9 cellular contexts compared by ENCODE assay signal in the genomic region with DNA sequence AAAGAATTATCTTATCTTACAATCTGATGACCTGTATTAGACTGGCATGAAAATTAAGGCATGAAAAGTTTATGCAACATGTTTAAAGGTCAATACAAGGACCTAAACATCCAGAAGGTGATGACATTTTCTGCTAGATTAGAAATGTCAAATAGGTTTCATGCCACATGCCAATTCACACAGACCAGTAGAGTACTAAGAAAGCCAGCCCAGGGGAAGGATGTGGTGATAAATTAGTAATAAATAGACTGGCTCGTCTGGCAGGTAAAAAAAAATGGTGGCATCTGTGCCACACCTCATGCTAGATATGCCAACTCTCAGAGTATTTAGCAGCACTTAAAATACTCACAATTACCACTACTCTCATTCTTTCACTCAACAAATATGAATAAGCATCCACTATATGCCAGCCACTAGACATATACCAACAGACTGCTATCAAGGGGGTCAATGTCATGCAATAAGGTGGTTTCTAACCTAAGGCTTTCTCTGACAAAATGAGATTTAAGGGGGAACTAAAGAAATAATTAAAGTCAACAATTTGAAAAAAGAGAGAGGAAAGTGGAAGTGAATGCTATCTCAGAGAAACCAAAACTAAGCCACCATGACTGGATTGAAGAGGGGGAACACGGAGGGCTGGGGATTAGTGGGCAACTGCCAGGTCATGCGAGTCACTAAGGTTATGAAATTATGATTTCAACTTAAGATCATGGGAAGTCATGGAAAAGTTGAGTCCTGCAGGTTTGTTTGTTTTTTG.
DNase-seq lines count a peak whose midpoint lies in the region; ATAC-seq and TF ChIP-seq lines count a peak whose summit lies in the region.
"Had no signal": no experiment of that assay in that cellular context is flagged by ENCODE, and none has a peak within 500 bp of the region (broad histone marks: within the 10 kb centered on the region; RNA-seq: fewer than 3 reads in every experiment).

No MANE protein-coding gene starts in this region.

- H3K79me2 ChIP-seq in GM23248 (ENCODE audit: insufficient read depth), result peaks cover 6% of the 10 kb centered on the region; the same call in 1 of the 2 replicates

- no peaks in the 10 kb centered on the region for H3K27me3 ChIP-seq in GM23248 (replicated peaks; ENCODE audit: insufficient read depth)
- H3K27me3 ChIP-seq in layer of hippocampus (ENCODE audit: control insufficient read depth, insufficient read depth, low read length), result no peaks in the 10 kb centered on the region
- no peaks in the 10 kb centered on the region for H3K27me3 ChIP-seq in neuronal stem cell (ENCODE audit: control insufficient read depth in 3 of 3, insufficient read depth in 3 of 3, low read depth in 1 of 3, low read length in 3 of 3)

- H3K79me1 ChIP-seq in neuronal stem cell (ENCODE audit: low read depth, low read length), result peaks cover 4% of the 10 kb centered on the region

- H3K18ac ChIP-seq in neuronal stem cell (ENCODE audit: low read length), result no peak overlapping the region

- H3K9me3 ChIP-seq in GM23248 (ENCODE audit: low read depth), result no peaks in the 10 kb centered on the region
- peaks cover 0 to 2% of the 10 kb centered on the region in 2 donors for H3K9me3 ChIP-seq in neuronal stem cell (replicated peaks in 1 of 2; ENCODE audit: control insufficient read depth in 2 of 2, insufficient read depth in 1 of 2, low read depth in 1 of 2, low read length in 2 of 2)

- 63 to 74% methylated on average over 3 of the region's 3 CpGs for WGBS in GM23248 (ENCODE audit: low coverage in 1 of 2, low lambda C conversion rate in 2 of 2, missing lambda C conversion rate in 2 of 2), 2 experiments
- WGBS in neuronal stem cell (ENCODE audit: extremely low coverage in 2 of 2, insufficient read length in 2 of 2, insufficient replicate concordance in 1 of 2), 2 donors, result no CpG with 5 or more reads among the region's 3 CpGs

- H4K20me1 ChIP-seq in GM23248 (ENCODE audit: insufficient read depth), result no peaks in the 10 kb centered on the region

- H3K14ac ChIP-seq in neuronal stem cell (ENCODE audit: low read length), result no peak overlapping the region

- no peak overlapping the region for H3K23ac ChIP-seq in neuronal stem cell (ENCODE audit: low read depth, low read length, poor library complexity)

- H3K4me1 ChIP-seq in GM23248 (ENCODE audit: insufficient read depth) (peaks cover 11% of the 10 kb centered on the region), neuronal stem cell (ENCODE audit: control insufficient read depth in 2 of 2, insufficient read depth in 1 of 2, low read depth in 1 of 2, low read length in 2 of 2) (peaks cover 5 to 7% of the 10 kb centered on the region in 2 donors)

- H2BK5ac ChIP-seq in neuronal stem cell (ENCODE audit: low read length), result no peak overlapping the region

- H4K8ac ChIP-seq in neuronal stem cell (ENCODE audit: low read depth, low read length), result no peak overlapping the region

- H2BK15ac ChIP-seq in neuronal stem cell (ENCODE audit: low read length), result no peak overlapping the region

- H3K4me3 ChIP-seq in GM23248 (no peak overlapping the region), NB4 (ENCODE audit: low read depth, low read length) (no peak overlapping the region), neuronal stem cell (ENCODE audit: low read length in 2 of 2) (no peak overlapping the region)
- H3K4me3 ChIP-seq: GM23338 had no signal

- no peaks in the 10 kb centered on the region for H3K9me2 ChIP-seq in GM23248 (ENCODE audit: insufficient read depth)

- H3K4ac ChIP-seq in neuronal stem cell (ENCODE audit: low read length), result no peak overlapping the region

- peak; percentile 38 for DNase-seq in GM23248
- peak; percentile 30 for DNase-seq in NB4 (ENCODE audit: low read depth)
- DNase-seq in neuronal stem cell (ENCODE audit: low spot score), result no peak
- no peak for DNase-seq in NCI-H2107 (lab: John Stamatoyannopoulos, UW)
- no peak for DNase-seq in NK-92 treated with Interleukin-12 subunit alpha and Interleukin-12 subunit beta, amount 100 ng/mL, for 24 hours (lab: John Stamatoyannopoulos, UW)
- no peak for DNase-seq in D341Med (ENCODE audit: low spot score)

- H4K91ac ChIP-seq in neuronal stem cell (ENCODE audit: low read depth, low read length, poor library complexity), result no peak overlapping the region

- H3K27ac ChIP-seq in GM23248, result no peak overlapping the region
- peak overlapping the region; percentile 40 for H3K27ac ChIP-seq in layer of hippocampus (ENCODE audit: low read depth, low read length)
- H3K27ac ChIP-seq in neuronal stem cell (replicated peaks; ENCODE audit: low read length), result no peak overlapping the region

- no peak overlapping the region for H2AK5ac ChIP-seq in neuronal stem cell (ENCODE audit: low read depth, low read length)

- H3K4me2 ChIP-seq in GM23248 (ENCODE audit: unreplicated experiment), result no peak overlapping the region
- no peak overlapping the region for H3K4me2 ChIP-seq in neuronal stem cell (ENCODE audit: insufficient read depth, low read length, poor library complexity, severe bottlenecking)
- H3K4me2 ChIP-seq: GM23338 had no signal

- H3K36me3 ChIP-seq in GM23248 (ENCODE audit: low read depth) (no peaks in the 10 kb centered on the region), neuronal stem cell (replicated peaks in 1 of 2; ENCODE audit: control insufficient read depth in 2 of 2, insufficient read depth in 2 of 2, low read length in 2 of 2) (no peaks in the 10 kb centered on the region)

- TF ChIP-seq CTCF in NB4 (IDR thresholded peaks at IDR 0.05; ENCODE audit: low read depth, low read length), result no peak

- in situ Hi-C loops in GM23248 (cut with MboI), result no loop called here

- peak; percentile 40 for ATAC-seq in GM18517 (IDR thresholded peaks at IDR 0.05; ENCODE audit: unreplicated experiment)
- ATAC-seq: GM23338 had no signal

- H3K9ac ChIP-seq in GM23248, result no peak overlapping the region
- no peak overlapping the region for H3K9ac ChIP-seq in neuronal stem cell (ENCODE audit: low read depth, low read length, poor library complexity)

- peaks cover 7% of the 10 kb centered on the region; the same call in 1 of the 2 replicates for H3F3A ChIP-seq in GM23248 (ENCODE audit: insufficient read depth)

- no peak overlapping the region for H2BK120ac ChIP-seq in neuronal stem cell (ENCODE audit: low read depth, low read length)

- no peak overlapping the region for H2BK12ac ChIP-seq in neuronal stem cell (ENCODE audit: low read length)

- H2AFZ ChIP-seq in GM23248 (no peak overlapping the region), neuronal stem cell (ENCODE audit: low read length) (no peak overlapping the region)
- H2AFZ ChIP-seq: GM23338 had no signal

- no peak for TF ChIP-seq POLR2A in NB4 (IDR thresholded peaks at IDR 0.05; ENCODE audit: extremely low read depth, insufficient read length)

Comparison
In these comparisons a context has a peak if more than half of its experiments do, and no peak if none do; other contexts are left out.
1. DNase-seq: peak in GM23248 (single experiment) and NB4 (single experiment); none in neuronal stem cell (single experiment), NCI-H2107 (single experiment), NK-92 treated with Interleukin-12 subunit alpha and Interleukin-12 subunit beta, amount 100 ng/mL, for 24 hours (single experiment) and D341Med (single experiment).